Comparison of ENCODE assay signal across 11 cellular contexts in the genomic region with DNA sequence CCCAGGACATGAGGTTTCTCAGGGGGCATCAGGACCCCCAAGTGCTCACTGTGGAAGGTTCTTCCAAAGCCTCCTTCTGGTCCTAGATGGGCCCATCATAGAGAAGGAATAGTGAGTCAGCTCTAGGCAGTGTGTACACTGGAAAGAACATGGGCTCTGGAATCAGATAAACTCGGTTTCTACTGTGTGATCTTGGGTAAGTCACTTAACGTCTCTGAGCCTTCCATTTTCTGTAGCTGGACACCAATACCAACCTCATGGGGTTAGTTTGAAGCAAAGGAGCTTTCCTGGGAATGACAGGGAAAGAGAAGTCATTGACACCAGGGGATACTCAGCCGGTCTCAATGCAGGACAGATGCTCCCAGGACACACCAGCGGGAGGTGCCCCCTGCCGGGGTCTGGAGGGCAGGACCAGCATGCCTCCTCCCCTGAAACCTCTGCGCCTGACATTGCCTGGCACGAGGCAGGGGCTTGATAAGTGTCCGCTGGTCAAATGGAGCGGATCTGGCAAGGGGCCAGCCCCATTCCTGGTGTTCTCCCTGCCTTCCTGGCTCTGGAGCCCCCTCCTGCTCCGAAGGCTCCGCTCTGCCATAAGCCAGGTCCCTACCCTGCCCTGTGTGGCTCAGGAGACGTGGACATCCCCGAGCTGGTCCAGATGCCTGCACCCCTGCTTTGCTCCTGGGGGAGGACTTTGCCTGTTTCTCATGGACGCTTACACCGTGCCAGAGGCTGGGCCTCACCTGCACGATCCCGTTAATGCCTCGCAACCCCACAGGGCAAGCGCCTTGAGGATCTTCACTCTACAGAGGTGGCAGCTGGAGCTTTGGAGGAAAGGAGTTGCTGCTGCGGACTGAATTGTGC. TPM values are rescaled to one million over a fixed set of nuclear protein-coding genes. Genes with fewer than 3 reads are reported as not detected.
A peak's percentile ranks its signal among the peaks of the same experiment; 100 is the strongest.
DNase-seq lines count a peak whose midpoint lies in the region; ATAC-seq, FAIRE-seq and TF ChIP-seq lines count a peak whose summit lies in the region.
"Had no signal": no experiment of that assay in that cellular context is flagged by ENCODE, and none has a peak within 500 bp of the region (broad histone marks: within the 10 kb centered on the region; RNA-seq: fewer than 3 reads in every experiment).

No MANE protein-coding gene starts in this region.

- 91% methylated on average over 15 of the region's 20 CpGs for WGBS in A549 (ENCODE audit: missing lambda C conversion rate)
- WGBS in gastroesophageal sphincter (ENCODE audit: low coverage in 1 of 2), 2 donors, result 59 to 72% methylated on average over 5 of the region's 20 CpGs
- WGBS in ovary, 3 donors, result 70 to 81% (median 70%) methylated on average over 20 of the region's 20 CpGs

- intact Hi-C loops in ovary (cut with DNase I), result no loop called here

- peaks cover 23% of the 10 kb centered on the region for H3K4me1 ChIP-seq in A549
- H3K4me1 ChIP-seq in NT2/D1 (ENCODE audit: insufficient read depth, insufficient read length), result peaks cover 23% of the 10 kb centered on the region
- H3K4me1 ChIP-seq in gastroesophageal sphincter, result peaks cover 2 to 45% (median 24%) of the 10 kb centered on the region in 3 donors
- H3K4me1 ChIP-seq in ovary (ENCODE audit: insufficient read depth), result peaks cover 12% of the 10 kb centered on the region

- CTCF ChIA-PET in A549 (lab: Yijun Ruan, JAX), result interaction anchor here (0.6 to 8.5 kb wide), 28 partner anchors 12 to 329 kb away, joined by 3 to 107 read pairs (median 6); a partner anchor contains a TSS

- no peak for TF ChIP-seq CTCF in A549 (IDR thresholded peaks at IDR 0.05)
- no peak for TF ChIP-seq CTCF in gastroesophageal sphincter (IDR thresholded peaks at IDR 0.05)
- no peak for TF ChIP-seq CTCF in ovary (IDR thresholded peaks at IDR 0.05)

- POLR2A ChIA-PET in A549 (lab: Yijun Ruan, JAX), result interaction anchor here (1.4 kb wide), 1 partner anchor 406 kb away, joined by 3 read pairs; no protein-coding TSS in a partner anchor

- H3K9ac ChIP-seq in NT2/D1 (ENCODE audit: insufficient read length, low read depth), result peak overlapping the region; percentile 21

- no peak for FAIRE-seq in A549 (lab: Jason Lieb, UNC)

- H3K9me3 ChIP-seq in A549 (no peaks in the 10 kb centered on the region), NT2/D1 (ENCODE audit: insufficient read depth, low read length) (no peaks in the 10 kb centered on the region), gastroesophageal sphincter (no peaks in the 10 kb centered on the region), ovary (no peaks in the 10 kb centered on the region)
- H3K9me3 ChIP-seq: HAP-1 had no signal

- TF ChIP-seq POLR2A in A549 (IDR thresholded peaks at IDR 0.05; ENCODE audit: low read length) (no peak), gastroesophageal sphincter (IDR thresholded peaks at IDR 0.05) (no peak), ovary (IDR thresholded peaks at IDR 0.05) (no peak)

- TF ChIP-seq EP300 in A549 (IDR thresholded peaks at IDR 0.05) (no peak), gastroesophageal sphincter (IDR thresholded peaks at IDR 0.05) (no peak), ovary (IDR thresholded peaks at IDR 0.05) (no peak)

- H3K36me3 ChIP-seq in NT2/D1 (ENCODE audit: insufficient read depth, insufficient read length, low read length), result no peaks in the 10 kb centered on the region
- H3K36me3 ChIP-seq in gastroesophageal sphincter, result no peaks in the 10 kb centered on the region
- H3K36me3 ChIP-seq in ovary, result no peaks in the 10 kb centered on the region
- H3K36me3 ChIP-seq: HAP-1 had no signal

- H3K27ac ChIP-seq in A549, result peak overlapping the region; percentile 80 to 90
- H3K27ac ChIP-seq in gastroesophageal sphincter, result peak overlapping the region in 3 of 4 donors; percentile 77 to 79 (median 79)
- H3K27ac ChIP-seq in ovary, result no peak overlapping the region
- H3K27ac ChIP-seq: hepatocyte had no signal

- no peak overlapping the region for H3K4me3 ChIP-seq in A549
- no peak overlapping the region for H3K4me3 ChIP-seq in NT2/D1 (ENCODE audit: insufficient read length, low read depth)
- H3K4me3 ChIP-seq in gastroesophageal sphincter, result no peak overlapping the region
- no peak overlapping the region for H3K4me3 ChIP-seq in ovary
- H3K4me3 ChIP-seq: HAP-1, hepatocyte had no signal

- ATAC-seq in A549 (no peak), gastroesophageal sphincter (no peak), GM18873 (IDR thresholded peaks at IDR 0.05; ENCODE audit: low FRiP score, unreplicated experiment) (no peak), HG03442 (IDR thresholded peaks at IDR 0.05; ENCODE audit: unreplicated experiment) (no peak)
- no peak for ATAC-seq in stimulated activated naive CD8-positive, alpha-beta T cell treated with anti-CD3 and anti-CD28 coated beads, Interleukin-15, Interleukin-2, amounts not matched to agents 100 U/mL and 50 U/mL, for 24 hours

- H3K27me3 ChIP-seq in NT2/D1 (ENCODE audit: insufficient read depth, insufficient read length), result no peaks in the 10 kb centered on the region
- H3K27me3 ChIP-seq in gastroesophageal sphincter, result no peaks in the 10 kb centered on the region
- no peaks in the 10 kb centered on the region for H3K27me3 ChIP-seq in ovary

- peak overlapping the region; percentile 82 for H3K4me2 ChIP-seq in A549
- H3K4me2 ChIP-seq: hepatocyte had no signal

- DNase-seq in A549 (ENCODE audit: low read depth in 1 of 2, low spot score in 1 of 2) (no peak), NT2/D1 (ENCODE audit: low read depth, low spot score) (no peak), ovary (peak; percentile 38 to 69 (median 54))
- DNase-seq in stimulated activated naive CD8-positive, alpha-beta T cell treated with anti-CD3 and anti-CD28 coated beads, Interleukin-15, Interleukin-2, amounts not matched to agents 100 U/mL and 50 U/mL, for 24 hours, result no peak
- DNase-seq in NK-92 treated with Interleukin-12 subunit alpha and Interleukin-12 subunit beta, amount 100 ng/mL, for 24 hours (lab: John Stamatoyannopoulos, UW), result no peak

- TF ChIP-seq RAD21 in A549 (conservative IDR thresholded peaks at IDR 0.05 in 1 of 2, IDR thresholded peaks at IDR 0.05 in 1 of 2), result no peak

TF ChIP-seq in A549, 52 proteins besides CTCF, POLR2A, EP300 and RAD21:
- TF ChIP-seq SMC3 (IDR thresholded peaks at IDR 0.05), result no peak
- TF ChIP-seq, protein P1, sequence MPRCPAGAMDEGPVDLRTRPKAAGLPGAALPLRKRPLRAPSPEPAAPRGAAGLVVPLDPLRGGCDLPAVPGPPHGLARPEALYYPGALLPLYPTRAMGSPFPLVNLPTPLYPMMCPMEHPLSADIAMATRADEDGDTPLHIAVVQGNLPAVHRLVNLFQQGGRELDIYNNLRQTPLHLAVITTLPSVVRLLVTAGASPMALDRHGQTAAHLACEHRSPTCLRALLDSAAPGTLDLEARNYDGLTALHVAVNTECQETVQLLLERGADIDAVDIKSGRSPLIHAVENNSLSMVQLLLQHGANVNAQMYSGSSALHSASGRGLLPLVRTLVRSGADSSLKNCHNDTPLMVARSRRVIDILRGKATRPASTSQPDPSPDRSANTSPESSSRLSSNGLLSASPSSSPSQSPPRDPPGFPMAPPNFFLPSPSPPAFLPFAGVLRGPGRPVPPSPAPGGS (IDR thresholded peaks at IDR 0.05), result no peak

RNA-seq across cellular contexts. Expression of a gene that starts 52.8 kb away (rescaled TPM):
- 1.2 and 1.6 TPM in 2 replicates for polyA plus RNA-seq in A549 (2011; rRNA removed)
- polyA plus RNA-seq in A549 (2012; cell fraction: cytosol; rRNA removed), result 6.4 and 8.2 TPM in 2 replicates
- polyA plus RNA-seq in A549 (2012; cell fraction: nucleus; rRNA removed), result 13.2 and 16.8 TPM in 2 replicates
- polyA plus RNA-seq in A549 (2017; fragmentation: RNase III; extraction: RNeasy Plus Mini Kit Qiagen cat#74134 plus additional on column Dnase treatment), result 2.8 to 8.2 TPM (median 3.2 TPM) in 3 replicates
- polyA minus RNA-seq in A549 (2011; rRNA and poly(A)+ RNA removed), result 0.54 TPM in 1 of 2 replicates, not detected in the other
- total RNA-seq in gastroesophageal sphincter, result 1 to 10 TPM in 1 of 4 donors, under 1 TPM in 1, not detected in 2; 0.50 to 1.1 TPM
- total RNA-seq in ovary, result 10 to 100 TPM in 1 of 7 donors, 1 to 10 TPM in 1, under 1 TPM in 3, not detected in 2; 0.20 to 24.8 (median 0.36) TPM
- polyA plus RNA-seq in ovary, result not detected
- total RNA-seq: temporal lobe had no signal

Comparison
In these comparisons a context has a peak if more than half of its experiments do, and no peak if none do; other contexts are left out.
1. DNase-seq: peak in ovary (5 of 5); none in A549 (0 of 2), NT2/D1 (single experiment), stimulated activated naive CD8-positive, alpha-beta T cell treated with anti-CD3 and anti-CD28 coated beads, Interleukin-15, Interleukin-2, amounts not matched to agents 100 U/mL and 50 U/mL, for 24 hours (single experiment) and NK-92 treated with Interleukin-12 subunit alpha and Interleukin-12 subunit beta, amount 100 ng/mL, for 24 hours (single experiment).
2. H3K27ac ChIP-seq: peak in A549 (2 of 2) and gastroesophageal sphincter (3 of 4); none in ovary (0 of 2).